Comparison of ENCODE assay signal across 28 cellular contexts in the genomic region with DNA sequence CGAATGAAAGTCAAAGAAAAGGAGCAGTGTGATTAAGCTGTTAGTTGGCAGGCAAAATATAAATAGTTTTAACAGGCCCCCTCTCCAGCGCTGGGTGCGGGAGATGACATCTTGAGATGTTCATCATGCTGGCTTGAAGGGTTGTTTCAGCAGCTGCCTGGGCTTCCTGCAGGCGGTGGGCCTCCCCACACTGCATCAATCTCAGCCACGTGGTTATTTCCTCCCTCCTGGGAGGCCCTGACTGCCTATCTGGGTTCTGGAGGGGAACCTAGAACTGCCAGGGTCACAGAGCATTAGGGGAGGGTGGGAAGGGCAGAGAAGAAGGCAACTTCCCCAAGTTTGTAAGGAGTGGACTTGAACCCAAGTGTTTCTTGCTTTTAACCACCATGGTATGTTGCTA.
"Had no signal": no experiment of that assay in that cellular context is flagged by ENCODE, and none has a peak within 500 bp of the region (broad histone marks: within the 10 kb centered on the region; RNA-seq: fewer than 3 reads in every experiment).

No MANE protein-coding gene starts in this region.

- H3K36me3 ChIP-seq: brain microvascular endothelial cell, esophagus muscularis mucosa, gastrocnemius medialis, heart left ventricle, WERI-Rb-1 had no signal

- DNase-seq: activated B cell treated with CpG ODN at 0.5 μM for 24 hours; activated CD4-positive, alpha-beta T cell treated with anti-CD3 and anti-CD28 coated beads for 48 hours; activated CD4-positive, alpha-beta T cell treated with anti-CD3 and anti-CD28 coated beads, Interleukin-2, amount 50 U/mL, for 1 hour; activated CD4-positive, alpha-beta T cell treated with anti-CD3 and anti-CD28 coated beads, Interleukin-2, amount 50 U/mL, for 48 hours; activated CD8-positive, alpha-beta memory T cell treated with anti-CD3 and anti-CD28 coated beads for 24 hours; activated CD8-positive, alpha-beta T cell treated with anti-CD3 and anti-CD28 coated beads for 36 hours; activated effector memory CD4-positive, alpha-beta T cell treated with Interleukin-2 at 50 U/mL for 16 hours; activated gamma-delta T cell treated with Interleukin-2 at 50 U/mL for 16 hours; activated naive CD4-positive, alpha-beta T cell treated with anti-CD3 and anti-CD28 coated beads, Interleukin-2, amount 50 U/mL, for 16 hours; activated naive CD4-positive, alpha-beta T cell treated with Interleukin-2 at 50 U/mL for 16 hours; activated T-cell treated with anti-CD3 and anti-CD28 coated beads, Interleukin-2, amount 50 U/mL, for 4 hours; amniotic stem cell; anterior cingulate cortex; brain microvascular endothelial cell; cortex of kidney; dermis blood vessel endothelial cell; effector CD4-positive, alpha-beta T cell; effector memory CD8-positive, alpha-beta T cell; erythroblast; foreskin keratinocyte; gastrocnemius medialis; glutamatergic neuron; heart left ventricle; T1000; WERI-Rb-1 had no signal

- H3K9me3 ChIP-seq: gastrocnemius medialis, heart left ventricle had no signal

- ATAC-seq: activated CD4-positive, CD25-positive, alpha-beta regulatory T cell treated with anti-CD3 and anti-CD28 coated beads, Interleukin-2, amount 50 U/mL, for 24 hours; activated CD8-positive, alpha-beta T cell treated with anti-CD3 and anti-CD28 coated beads for 36 hours; activated T-cell treated with anti-CD3 and anti-CD28 coated beads, Interleukin-2, amount 50 U/mL, for 4 hours; activated T-helper 17 cell treated with anti-CD3 and anti-CD28 coated beads, Interleukin-2, amount 50 U/mL, for 72 hours; effector memory CD8-positive, alpha-beta T cell; foreskin keratinocyte; gastrocnemius medialis; heart left ventricle had no signal

- H3K4me1 ChIP-seq: esophagus muscularis mucosa, foreskin keratinocyte, gastrocnemius medialis, heart left ventricle had no signal

- H3K4me3 ChIP-seq: esophagus muscularis mucosa, gastrocnemius medialis, heart left ventricle had no signal

- H3K27me3 ChIP-seq: brain microvascular endothelial cell, foreskin keratinocyte had no signal

- H3K27ac ChIP-seq: brain microvascular endothelial cell, esophagus muscularis mucosa, foreskin keratinocyte, gastrocnemius medialis, heart left ventricle, WERI-Rb-1 had no signal
